17 cellular contexts compared by ENCODE assay signal in genomic region chr4:107265859-107266258, GRCh38.
A peak's percentile ranks its signal among the peaks of the same experiment; 100 is the strongest.
DNase-seq lines count a peak whose midpoint lies in the region; ATAC-seq, FAIRE-seq and TF ChIP-seq lines count a peak whose summit lies in the region.
"Had no signal": no experiment of that assay in that cellular context is flagged by ENCODE, and none has a peak within 500 bp of the region (broad histone marks: within the 10 kb centered on the region; RNA-seq: fewer than 3 reads in every experiment).

No MANE protein-coding gene starts in this region.

- H3K79me2 ChIP-seq in DOHH2 (ENCODE audit: control insufficient read depth, low read length) = no peaks in the 10 kb centered on the region
- no peaks in the 10 kb centered on the region for H3K79me2 ChIP-seq in OCI-LY3 (ENCODE audit: low read length)
- no peaks in the 10 kb centered on the region for H3K79me2 ChIP-seq in H1 (ENCODE audit: control insufficient read depth in 1 of 2, insufficient read depth in 2 of 2, low read length in 2 of 2)

- no peaks in the 10 kb centered on the region for H3K79me1 ChIP-seq in H1 (ENCODE audit: low read depth, low read length)

- CTCF ChIA-PET in HEK293 (lab: Yijun Ruan, JAX) (no interaction called here), H1 (lab: Charles Lee; ENCODE audit: partially characterized antibody) (no interaction called here)

- TF ChIP-seq RAD21 in H1 (IDR thresholded peaks at IDR 0.05 in 1 of 2, conservative IDR thresholded peaks at IDR 0.05 in 1 of 2; ENCODE audit: low read depth in 2 of 2, low read length in 2 of 2) = no peak

- H3K14ac ChIP-seq in H1 (ENCODE audit: insufficient read length) = no peak overlapping the region

- H3K23me2 ChIP-seq in H1 (ENCODE audit: low read depth, low read length) = no peaks in the 10 kb centered on the region

- H4K5ac ChIP-seq in H1 (ENCODE audit: insufficient read length, low read depth, low read length) = no peak overlapping the region

- H2BK5ac ChIP-seq in H1 (ENCODE audit: low read depth, low read length) = no peak overlapping the region

- no peak for TF ChIP-seq EP300 in H1 (IDR thresholded peaks at IDR 0.05; ENCODE audit: borderline replicate concordance in 1 of 2, low read depth in 2 of 2, low read length in 2 of 2)

- peak overlapping the region; percentile 57; the same call in 1 of the 2 replicates for H2AFZ ChIP-seq in OCI-LY3 (ENCODE audit: low read depth, low read length)
- 0 out of 2 replicates have a peak overlapping the region, but pooled peaks have one; percentile 51 for H2AFZ ChIP-seq in H1 (ENCODE audit: low read length)

- no peaks in the 10 kb centered on the region for H3F3A ChIP-seq in DOHH2 (ENCODE audit: control insufficient read depth, insufficient read depth)

- POLR2A ChIA-PET in HEK293 (lab: Yijun Ruan, JAX) (no interaction called here), H1 (lab: Charles Lee; ENCODE audit: partially characterized antibody) (no interaction called here)

- no peak for TF ChIP-seq CTCF in DOHH2 (IDR thresholded peaks at IDR 0.05; ENCODE audit: low read depth, low read length, poor library complexity, severe bottlenecking)
- no peak for TF ChIP-seq CTCF in HEK293 (tag by site-specific recombination; IDR thresholded peaks at IDR 0.05)
- no peak for TF ChIP-seq CTCF in OCI-LY3 (IDR thresholded peaks at IDR 0.05; ENCODE audit: low read depth, low read length)
- TF ChIP-seq CTCF in H1 (IDR thresholded peaks at IDR 0.05; ENCODE audit: control extremely low read depth in 1 of 3, insufficient read depth in 1 of 3, low read depth in 1 of 3, low read length in 3 of 3) = no peak

- H4K20me1 ChIP-seq in DOHH2 (ENCODE audit: control insufficient read depth, insufficient read depth, low read depth, low read length) (no peaks in the 10 kb centered on the region), OCI-LY3 (ENCODE audit: insufficient read depth, low read length) (no peaks in the 10 kb centered on the region), H1 (replicated peaks in 1 of 2; ENCODE audit: control insufficient read depth in 1 of 2, insufficient read depth in 2 of 2, low read length in 2 of 2) (no peaks in the 10 kb centered on the region)

- no peak overlapping the region for H3K27ac ChIP-seq in DOHH2 (ENCODE audit: low read depth, low read length)
- H3K27ac ChIP-seq in HEK293 (ENCODE audit: extremely low read depth, low read depth, low read length) = no peak overlapping the region
- no peak overlapping the region for H3K27ac ChIP-seq in OCI-LY3 (ENCODE audit: low read length)
- no peak overlapping the region for H3K27ac ChIP-seq in H1 (ENCODE audit: low read depth, low read length)
- H3K27ac ChIP-seq: HL-60, SK-N-MC had no signal

- no peak overlapping the region for H2BK120ac ChIP-seq in H1 (replicated peaks; ENCODE audit: low read depth, low read length)

- no peaks in the 10 kb centered on the region for H3K9me2 ChIP-seq in DOHH2 (replicated peaks; ENCODE audit: control insufficient read depth, low read length)

- H4K91ac ChIP-seq in H1 (replicated peaks; ENCODE audit: insufficient read length, low read length) = no peak overlapping the region

- no peak overlapping the region for H3K23ac ChIP-seq in H1 (ENCODE audit: insufficient read length)

- no peak for DNase-seq in H1 (ENCODE audit: low read depth in 1 of 2, low spot score in 2 of 2)
- DNase-seq: COR-L47, DMS153, HCEC 1CT, NCI-H1436, NCI-H2029, NCI-H345, T-cell had no signal

- H4K8ac ChIP-seq in H1 (ENCODE audit: extremely low read depth, insufficient read depth, low read length) = no peak overlapping the region

- 92% methylated on average over 6 of the region's 6 CpGs; no CpG with 5 or more reads in 1 of the 2 experiments for WGBS in H1 (ENCODE audit: extremely low coverage in 1 of 2, insufficient coverage in 1 of 2, insufficient read length in 1 of 2, insufficient replicate concordance in 2 of 2, low coverage in 1 of 2, low lambda C conversion rate in 2 of 2, missing lambda C conversion rate in 1 of 2), 2 experiments

- ATAC-seq in GM18909 (IDR thresholded peaks at IDR 0.05; ENCODE audit: poor library complexity, unreplicated experiment) = no peak
- no peak for ATAC-seq in HG03135 (IDR thresholded peaks at IDR 0.05; ENCODE audit: unreplicated experiment)
- ATAC-seq in GM21619 (IDR thresholded peaks at IDR 0.05; ENCODE audit: unreplicated experiment) = no peak
- ATAC-seq: K562, T-cell had no signal

- H3K9me3 ChIP-seq in DOHH2 (ENCODE audit: control insufficient read depth, insufficient read depth, low read length) = no peaks in the 10 kb centered on the region
- no peaks in the 10 kb centered on the region for H3K9me3 ChIP-seq in HEK293 (ENCODE audit: control insufficient read depth, insufficient read depth, low read depth, low read length)
- no peaks in the 10 kb centered on the region for H3K9me3 ChIP-seq in OCI-LY3 (ENCODE audit: insufficient read depth, low read length)
- no peaks in the 10 kb centered on the region for H3K9me3 ChIP-seq in H1 (ENCODE audit: insufficient read depth in 2 of 2, low read depth in 1 of 2, low read length in 1 of 2)

- no peak for TF ChIP-seq POLR2A in H1 (IDR thresholded peaks at IDR 0.05; ENCODE audit: control extremely low read depth in 1 of 2, low read depth in 2 of 2, low read length in 2 of 2)

- H3K4me3 ChIP-seq in DOHH2 (ENCODE audit: low read length) = 0 out of 2 replicates have a peak overlapping the region, but pooled peaks have one; percentile 11
- H3K4me3 ChIP-seq in HEK293 (ENCODE audit: low read depth, low read length) = no peak overlapping the region
- H3K4me3 ChIP-seq in OCI-LY3 (ENCODE audit: low read length) = peak overlapping the region; percentile 45; the same call in 1 of the 2 replicates
- H3K4me3 ChIP-seq in H1 (ENCODE audit: extremely low read depth in 1 of 4, insufficient read depth in 2 of 4, low read depth in 3 of 4, low read length in 4 of 4) = no peak overlapping the region
- H3K4me3 ChIP-seq: K562, SK-N-MC had no signal

- no peak overlapping the region for H2BK20ac ChIP-seq in H1 (ENCODE audit: low read length)

- H3K56ac ChIP-seq in H1 (replicated peaks; ENCODE audit: insufficient read length, low read depth, low read length) = no peak overlapping the region

- H2AK5ac ChIP-seq in H1 (ENCODE audit: low read depth, low read length) = no peak overlapping the region

- H3K9ac ChIP-seq in OCI-LY3 (ENCODE audit: low read length) (no peak overlapping the region), H1 (replicated peaks in 1 of 4; ENCODE audit: extremely low read depth in 1 of 4, low read depth in 3 of 4, low read length in 3 of 4) (no peak overlapping the region)

- H3K18ac ChIP-seq in H1 (ENCODE audit: extremely low read depth, low read length) = no peak overlapping the region

- H3K4me2 ChIP-seq in DOHH2 (ENCODE audit: low read length) = peak overlapping the region; percentile 31; the same call in 1 of the 2 replicates
- peak overlapping the region; percentile 38 for H3K4me2 ChIP-seq in OCI-LY3 (ENCODE audit: low read length)
- H3K4me2 ChIP-seq in H1 (ENCODE audit: insufficient read depth in 1 of 2, low read depth in 2 of 2, low read length in 2 of 2) = no peak overlapping the region

- H2BK15ac ChIP-seq in H1 (ENCODE audit: low read length) = no peak overlapping the region

- H3K4ac ChIP-seq in H1 (replicated peaks; ENCODE audit: insufficient read length, low read depth, low read length) = no peak overlapping the region

- FAIRE-seq in H1 (lab: Jason Lieb, UNC) = no peak
- FAIRE-seq: K562 had no signal

- no peaks in the 10 kb centered on the region for H3K4me1 ChIP-seq in DOHH2 (ENCODE audit: control insufficient read depth, low read length)
- H3K4me1 ChIP-seq in HEK293 (ENCODE audit: control insufficient read depth, insufficient read depth, low read length) = no peaks in the 10 kb centered on the region
- H3K4me1 ChIP-seq in OCI-LY3 (ENCODE audit: low read length) = no peaks in the 10 kb centered on the region
- no peaks in the 10 kb centered on the region for H3K4me1 ChIP-seq in H1 (replicated peaks in 1 of 4; ENCODE audit: control insufficient read depth in 3 of 4, insufficient read depth in 4 of 4, low read length in 3 of 4)

- H2BK12ac ChIP-seq in H1 (ENCODE audit: low read depth, low read length) = no peak overlapping the region

- H3K27me3 ChIP-seq in DOHH2 (ENCODE audit: control insufficient read depth, low read length) (no peaks in the 10 kb centered on the region), OCI-LY3 (ENCODE audit: low read depth, low read length) (no peaks in the 10 kb centered on the region), H1 (replicated peaks in 1 of 4; ENCODE audit: control insufficient read depth in 3 of 4, extremely low read depth in 1 of 4, insufficient read depth in 3 of 4, low read length in 3 of 4) (no peaks in the 10 kb centered on the region)

- H3K36me3 ChIP-seq in DOHH2 (ENCODE audit: control insufficient read depth, low read length) (no peaks in the 10 kb centered on the region), HEK293 (ENCODE audit: control insufficient read depth in 2 of 2, insufficient read depth in 1 of 2, low read length in 2 of 2) (no peaks in the 10 kb centered on the region), OCI-LY3 (replicated peaks; ENCODE audit: low read depth, low read length) (no peaks in the 10 kb centered on the region), H1 (ENCODE audit: control insufficient read depth in 2 of 4, insufficient read depth in 4 of 4, low read length in 3 of 4) (no peaks in the 10 kb centered on the region)

TF ChIP-seq in HEK293, 187 proteins besides CTCF, POLR2A, EP300 and RAD21 (continues in another document):
- no peak for TF ChIP-seq MEIS1 (CRISPR knock-in tag; IDR thresholded peaks at IDR 0.05; ENCODE audit: borderline replicate concordance)
- no peak for TF ChIP-seq ZNF132 (tag by site-specific recombination; IDR thresholded peaks at IDR 0.05; ENCODE audit: borderline replicate concordance)
- 0 out of 2 replicates have a peak, but pooled peaks have one; percentile 27 for TF ChIP-seq ZNF394 (tag by site-specific recombination; IDR thresholded peaks at IDR 0.05; ENCODE audit: borderline replicate concordance)

TF ChIP-seq in H1, 55 proteins besides CTCF, POLR2A, EP300 and RAD21:
- TF ChIP-seq SIX5 (IDR thresholded peaks at IDR 0.05; ENCODE audit: low read depth, low read length) = peak; percentile 38; the same call in 1 of the 2 replicates
- TF ChIP-seq ZNF274 (IDR thresholded peaks at IDR 0.05; ENCODE audit: borderline replicate concordance, extremely low read depth, low read length) = no peak

Comparison
In these comparisons a context has a peak if more than half of its experiments do, and no peak if none do; other contexts are left out.
1. H3K4me2 ChIP-seq: peak in DOHH2 (single experiment) and OCI-LY3 (single experiment); none in H1 (0 of 2).
2. H3K4me3 ChIP-seq: peak in DOHH2 (single experiment) and OCI-LY3 (single experiment); none in HEK293 (single experiment) and H1 (0 of 4).